In the genomic region with DNA sequence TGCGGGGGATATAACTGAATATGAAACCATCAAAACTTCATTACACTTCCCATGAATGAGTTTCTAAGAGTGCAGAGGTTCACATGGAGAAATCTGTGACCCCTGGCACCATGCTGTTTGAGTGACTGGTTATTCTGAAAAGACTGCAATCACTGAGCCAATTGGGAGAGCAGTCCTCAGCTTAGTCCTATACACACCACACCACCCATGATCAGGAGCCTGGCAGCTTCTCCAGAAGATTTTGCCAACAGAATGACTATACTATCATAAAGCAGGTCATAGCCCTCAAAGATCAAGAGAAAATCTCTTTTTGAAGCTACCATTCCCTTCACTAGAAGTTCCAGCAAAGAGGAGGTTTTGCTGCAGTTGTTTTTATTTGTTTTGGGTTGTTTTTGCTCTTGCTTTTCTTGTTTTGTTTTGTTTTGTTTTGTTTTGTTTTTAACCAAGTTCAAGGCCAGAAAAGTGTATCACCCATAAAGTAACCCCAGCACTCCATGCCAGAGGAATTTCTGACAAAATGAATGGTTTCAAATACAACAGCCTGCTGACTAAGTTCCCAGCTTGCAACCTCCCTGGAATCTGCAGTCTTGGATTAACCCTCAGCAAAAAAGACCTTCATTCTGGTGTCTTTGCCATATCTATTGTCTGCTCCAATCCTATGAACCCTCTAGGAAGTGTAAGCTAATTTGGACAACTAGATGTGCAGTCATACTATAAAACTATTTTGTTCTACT, we compare ENCODE assay signal across 1 cellular context.
TF ChIP-seq lines count a peak whose summit lies in the region.

No MANE protein-coding gene starts in this region.

TF ChIP-seq in GM23338, 12 proteins besides CTCF, POLR2A, EP300 and RAD21 (continued from another document):
- TF ChIP-seq, protein P1, sequence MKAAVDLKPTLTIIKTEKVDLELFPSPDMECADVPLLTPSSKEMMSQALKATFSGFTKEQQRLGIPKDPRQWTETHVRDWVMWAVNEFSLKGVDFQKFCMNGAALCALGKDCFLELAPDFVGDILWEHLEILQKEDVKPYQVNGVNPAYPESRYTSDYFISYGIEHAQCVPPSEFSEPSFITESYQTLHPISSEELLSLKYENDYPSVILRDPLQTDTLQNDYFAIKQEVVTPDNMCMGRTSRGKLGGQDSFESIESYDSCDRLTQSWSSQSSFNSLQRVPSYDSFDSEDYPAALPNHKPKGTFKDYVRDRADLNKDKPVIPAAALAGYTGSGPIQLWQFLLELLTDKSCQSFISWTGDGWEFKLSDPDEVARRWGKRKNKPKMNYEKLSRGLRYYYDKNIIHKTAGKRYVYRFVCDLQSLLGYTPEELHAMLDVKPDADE (IDR thresholded peaks at IDR 0.05) = no peak
- TF ChIP-seq REST (IDR thresholded peaks at IDR 0.05; ENCODE audit: unreplicated experiment) (no peak), CREB1 (CRISPR knock-in tag; IDR thresholded peaks at IDR 0.05; ENCODE audit: low read depth) (no peak)
